In the genomic region with DNA sequence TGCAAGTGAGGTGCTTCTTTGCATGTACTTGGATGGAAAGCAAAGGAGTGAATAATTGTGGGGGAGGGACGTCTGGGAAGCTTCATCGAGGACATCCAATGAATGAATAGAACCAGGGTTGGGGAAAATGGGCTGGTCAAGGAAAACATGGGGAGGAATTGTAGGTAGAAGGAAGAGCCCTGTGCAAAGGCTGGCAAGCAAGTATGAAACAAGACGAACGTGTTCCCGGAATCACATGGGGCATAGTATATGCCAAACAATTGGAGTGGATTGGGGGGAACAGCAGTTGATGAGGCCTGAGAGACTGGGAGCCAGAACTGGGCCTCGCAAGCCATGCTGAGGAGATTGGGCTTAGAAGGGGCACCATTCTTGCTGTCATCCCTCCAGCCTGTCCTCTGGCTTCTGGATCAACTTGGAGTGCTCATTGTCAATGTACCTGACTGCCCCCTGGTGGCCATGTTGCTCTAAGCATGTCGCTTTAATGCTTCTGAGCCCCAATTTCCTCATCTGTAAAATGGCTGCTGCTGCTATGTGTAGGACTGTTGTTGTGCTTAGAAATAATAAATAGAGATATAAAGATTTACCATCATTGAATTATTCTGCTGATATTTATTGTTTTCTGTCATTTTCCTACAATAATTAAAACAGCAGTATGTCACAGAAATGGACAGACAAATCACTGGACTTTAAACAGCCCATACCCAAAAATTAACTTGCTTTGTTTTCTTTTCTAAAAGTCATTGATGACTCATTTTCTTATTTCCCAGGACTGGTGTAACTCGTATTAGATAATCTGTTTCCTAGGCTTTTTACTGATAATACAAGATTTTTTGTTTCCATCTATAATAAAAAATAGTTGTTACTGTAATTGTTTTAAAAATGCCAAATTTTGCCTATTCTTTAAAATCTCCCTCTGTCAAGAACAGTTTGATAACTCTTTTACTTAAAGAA, we compare ENCODE assay signal across 1 cellular context.
TF ChIP-seq lines count a peak whose summit lies in the region.

No MANE protein-coding gene starts in this region.

TF ChIP-seq in H1, 55 proteins besides CTCF, POLR2A, EP300 and RAD21:
- TF ChIP-seq YY1 (IDR thresholded peaks at IDR 0.05; ENCODE audit: low read depth, low read length), result peak; percentile 67; the same call in 1 of the 2 replicates
- TF ChIP-seq MAFK (IDR thresholded peaks at IDR 0.05; ENCODE audit: low read depth, low read length), result no peak
